Comparison of ENCODE assay signal across 33 cellular contexts in genomic region chr16:75676909-75677308, GRCh38. TPM values are rescaled to one million over a fixed set of nuclear protein-coding genes. Genes with fewer than 3 reads are reported as not detected.
"Had no signal": no experiment of that assay in that cellular context is flagged by ENCODE, and none has a peak within 500 bp of the region (broad histone marks: within the 10 kb centered on the region; RNA-seq: fewer than 3 reads in every experiment).

CPHXL2 (minus strand) TSS chr16:75677009; CDS start chr16:75676999, 10 bp downstream.

- H3K36me3 Mint-ChIP-seq: stimulated activated effector memory CD8-positive, alpha-beta T cell treated with anti-CD3 and anti-CD28 coated beads, Interleukin-12 subunit alpha, Interleukin-12 subunit beta, amount 100 ng/mL, for 72 hours had no signal

- DNase-seq: stimulated activated CD4-positive, alpha-beta T cell treated with anti-CD3 and anti-CD28 coated beads, Interleukin-2, amount 100 ng/mL, for 48 hours; stimulated activated CD4-positive, alpha-beta T cell treated with anti-CD3 and anti-CD28 coated beads, Interleukin-4, amount 100 ng/mL, for 1 hour; stimulated activated CD4-positive, alpha-beta T cell treated with anti-CD3 and anti-CD28 coated beads, Interleukin-4, amount 100 ng/mL, for 24 hours; stimulated activated CD4-positive, alpha-beta T cell treated with anti-CD3 and anti-CD28 coated beads, Interleukin-4, amount 100 ng/mL, for 4 hours; stimulated activated CD8-positive, alpha-beta memory T cell treated with anti-CD3 and anti-CD28 coated beads, Interleukin-4, amount 100 ng/mL, for 48 hours; stimulated activated naive B cell treated with anti-CD40 and anti-IgM and Interleukin-4, amounts not matched to agents 10 μg/mL and 1 μg/mL and 100 μg/mL, for 72 hours; stimulated activated naive CD4-positive, alpha-beta T cell; stimulated activated naive CD4-positive, alpha-beta T cell treated with Interleukin-2 at 50 U/mL for 16 hours; stimulated activated naive CD8-positive, alpha-beta T cell treated with anti-CD3 and anti-CD28 coated beads, Interleukin-15, amount 100 ng/mL, for 72 hours; stimulated activated naive CD8-positive, alpha-beta T cell treated with anti-CD3 and anti-CD28 coated beads, Interleukin-15, Interleukin-2, amounts not matched to agents 100 U/mL and 50 U/mL, for 24 hours; stomach; substantia nigra; testis; thyroid gland; tibial artery; transverse colon; trophoblast cell; upper lobe of left lung; upper lobe of right lung; uterus had no signal

- H3K27me3 ChIP-seq: suprapubic skin, testis, thyroid gland, tibial artery, tibial nerve, transverse colon, upper lobe of left lung, upper lobe of right lung, uterus, vagina had no signal

- H3K9me3 ChIP-seq: stomach, suprapubic skin, testis, thoracic aorta, thyroid gland, tibial artery, tibial nerve, transverse colon, upper lobe of left lung, upper lobe of right lung, uterus, vagina had no signal

- H3K4me1 Mint-ChIP-seq: stimulated activated effector memory CD8-positive, alpha-beta T cell treated with anti-CD3 and anti-CD28 coated beads, Interleukin-12 subunit alpha, Interleukin-12 subunit beta, amount 100 ng/mL, for 72 hours; stimulated activated memory B cell treated with anti-CD40 and anti-IgM and Interleukin-4, amounts not matched to agents 10 μg/mL and 1 μg/mL and 100 μg/mL, for 72 hours; stimulated activated naive B cell treated with anti-CD40 and anti-IgM and Interleukin-4, amounts not matched to agents 10 μg/mL and 1 μg/mL and 100 μg/mL, for 72 hours; stimulated activated naive CD8-positive, alpha-beta T cell treated with anti-CD3 and anti-CD28 coated beads, Interleukin-15, amount 100 ng/mL, for 72 hours had no signal

- H3K4me3 Mint-ChIP-seq: stimulated activated effector memory CD8-positive, alpha-beta T cell treated with anti-CD3 and anti-CD28 coated beads, Interleukin-12 subunit alpha, Interleukin-12 subunit beta, amount 100 ng/mL, for 72 hours; stimulated activated memory B cell treated with anti-CD40 and anti-IgM and Interleukin-4, amounts not matched to agents 10 μg/mL and 1 μg/mL and 100 μg/mL, for 72 hours; stimulated activated naive B cell treated with anti-CD40 and anti-IgM and Interleukin-4, amounts not matched to agents 10 μg/mL and 1 μg/mL and 100 μg/mL, for 72 hours; stimulated activated naive CD8-positive, alpha-beta T cell treated with anti-CD3 and anti-CD28 coated beads, Interleukin-15, amount 100 ng/mL, for 72 hours; stimulated activated naive CD8-positive, alpha-beta T cell treated with anti-CD3 and anti-CD28 coated beads, Interleukin-15, Interleukin-2, amounts not matched to agents 100 ng/mL and 50 ng/mL, for 24 hours; type B pancreatic cell had no signal

- H3K27me3 Mint-ChIP-seq: stimulated activated memory B cell treated with anti-CD40 and anti-IgM and Interleukin-4, amounts not matched to agents 10 μg/mL and 1 μg/mL and 100 μg/mL, for 72 hours; stimulated activated naive B cell treated with anti-CD40 and anti-IgM and Interleukin-4, amounts not matched to agents 10 μg/mL and 1 μg/mL and 100 μg/mL, for 72 hours; stimulated activated naive CD8-positive, alpha-beta T cell treated with anti-CD3 and anti-CD28 coated beads, Interleukin-15, amount 100 ng/mL, for 72 hours; stimulated activated naive CD8-positive, alpha-beta T cell treated with anti-CD3 and anti-CD28 coated beads, Interleukin-15, Interleukin-2, amounts not matched to agents 100 ng/mL and 50 ng/mL, for 24 hours; type B pancreatic cell had no signal

- H3K36me3 ChIP-seq: stomach, suprapubic skin, thoracic aorta, thyroid gland, tibial artery, tibial nerve, transverse colon, upper lobe of left lung, upper lobe of right lung, uterus, vagina had no signal

- ATAC-seq: stimulated activated effector memory CD8-positive, alpha-beta T cell treated with anti-CD3 and anti-CD28 coated beads, Interleukin-12 subunit alpha, Interleukin-12 subunit beta, amount 100 ng/mL, for 72 hours; stimulated activated memory B cell treated with anti-CD40 and anti-IgM and Interleukin-4, amounts not matched to agents 10 μg/mL and 1 μg/mL and 100 μg/mL, for 72 hours; stimulated activated naive B cell treated with anti-CD40 and anti-IgM and Interleukin-4, amounts not matched to agents 10 μg/mL and 1 μg/mL and 100 μg/mL, for 72 hours; stimulated activated naive CD8-positive, alpha-beta T cell treated with anti-CD3 and anti-CD28 coated beads, Interleukin-15, amount 100 ng/mL, for 72 hours; stimulated activated naive CD8-positive, alpha-beta T cell treated with anti-CD3 and anti-CD28 coated beads, Interleukin-15, Interleukin-2, amounts not matched to agents 100 U/mL and 50 U/mL, for 24 hours; upper lobe of right lung had no signal

- H3K9me3 Mint-ChIP-seq: stimulated activated effector memory CD8-positive, alpha-beta T cell treated with anti-CD3 and anti-CD28 coated beads, Interleukin-12 subunit alpha, Interleukin-12 subunit beta, amount 100 ng/mL, for 72 hours; stimulated activated memory B cell treated with anti-CD40 and anti-IgM and Interleukin-4, amounts not matched to agents 10 μg/mL and 1 μg/mL and 100 μg/mL, for 72 hours; stimulated activated naive B cell treated with anti-CD40 and anti-IgM and Interleukin-4, amounts not matched to agents 10 μg/mL and 1 μg/mL and 100 μg/mL, for 72 hours; stimulated activated naive CD8-positive, alpha-beta T cell treated with anti-CD3 and anti-CD28 coated beads, Interleukin-15, amount 100 ng/mL, for 72 hours; stimulated activated naive CD8-positive, alpha-beta T cell treated with anti-CD3 and anti-CD28 coated beads, Interleukin-15, Interleukin-2, amounts not matched to agents 100 ng/mL and 50 ng/mL, for 24 hours; type B pancreatic cell had no signal

- H3K4me1 ChIP-seq: suprapubic skin, testis, thyroid gland, tibial artery, transverse colon, upper lobe of left lung, upper lobe of right lung, uterus, vagina had no signal

- H3K27ac Mint-ChIP-seq: stimulated activated effector memory CD8-positive, alpha-beta T cell treated with anti-CD3 and anti-CD28 coated beads, Interleukin-12 subunit alpha, Interleukin-12 subunit beta, amount 100 ng/mL, for 72 hours; stimulated activated memory B cell treated with anti-CD40 and anti-IgM and Interleukin-4, amounts not matched to agents 10 μg/mL and 1 μg/mL and 100 μg/mL, for 72 hours; stimulated activated naive B cell treated with anti-CD40 and anti-IgM and Interleukin-4, amounts not matched to agents 10 μg/mL and 1 μg/mL and 100 μg/mL, for 72 hours; stimulated activated naive CD8-positive, alpha-beta T cell treated with anti-CD3 and anti-CD28 coated beads, Interleukin-15, Interleukin-2, amounts not matched to agents 100 ng/mL and 50 ng/mL, for 24 hours; type B pancreatic cell had no signal

- H3K4me3 ChIP-seq: stomach, suprapubic skin, testis, thoracic aorta, thyroid gland, tibial artery, tibial nerve, transverse colon, upper lobe of left lung, upper lobe of right lung, uterus, vagina had no signal

- H3K27ac ChIP-seq: stomach, suprapubic skin, thoracic aorta, thyroid gland, tibial artery, tibial nerve, transverse colon, upper lobe of left lung, upper lobe of right lung, uterus, vagina had no signal

RNA-seq across cellular contexts. Expression of gene CPHXL2, which starts in this region (rescaled TPM):
- total RNA-seq: stomach, subcutaneous adipose tissue, suprapubic skin, temporal lobe, thoracic aorta, thyroid gland, tibial nerve, transverse colon, upper lobe of left lung, upper lobe of right lung, ureter, urinary bladder, uterus, vagina had no signal
- polyA plus RNA-seq: stomach, thymus, urinary bladder had no signal
